Comparison of ENCODE assay signal across 2 cellular contexts in genomic region chr13:27040826-27041108, GRCh38.
TF ChIP-seq lines count a peak whose summit lies in the region.

No MANE protein-coding gene starts in this region.

TF ChIP-seq in IMR-90, 13 proteins besides CTCF, POLR2A, EP300 and RAD21 (continued from another document):
- no peak for TF ChIP-seq ELK1 (IDR thresholded peaks at IDR 0.05; ENCODE audit: borderline replicate concordance, low read depth, low read length)
- no peak for TF ChIP-seq BHLHE40 (IDR thresholded peaks at IDR 0.05; ENCODE audit: low read depth, low read length)
- TF ChIP-seq MXI1 (IDR thresholded peaks at IDR 0.05; ENCODE audit: borderline replicate concordance, low read depth, low read length): no peak
- TF ChIP-seq RCOR1 (IDR thresholded peaks at IDR 0.05; ENCODE audit: insufficient replicate concordance, low read length): no peak
- no peak for TF ChIP-seq RFX5 (IDR thresholded peaks at IDR 0.05; ENCODE audit: low read depth, low read length)
- no peak for TF ChIP-seq NFE2L2 (IDR thresholded peaks at IDR 0.05; ENCODE audit: low read depth, low read length)
- TF ChIP-seq FOS (IDR thresholded peaks at IDR 0.05; ENCODE audit: low read depth, low read length): no peak
- no peak for TF ChIP-seq USF2 (IDR thresholded peaks at IDR 0.05; ENCODE audit: low read depth, low read length)
- TF ChIP-seq CHD1 (IDR thresholded peaks at IDR 0.05; ENCODE audit: low read depth, low read length): no peak
- no peak for TF ChIP-seq MAZ (IDR thresholded peaks at IDR 0.05; ENCODE audit: borderline replicate concordance, low read depth, low read length)

TF ChIP-seq in WTC11, 78 proteins besides CTCF, POLR2A, EP300 and RAD21:
- TF ChIP-seq AR (CRISPR knock-in tag; IDR thresholded peaks at IDR 0.05) (no peak), NR3C1 (CRISPR knock-in tag; conservative IDR thresholded peaks at IDR 0.05; ENCODE audit: low read depth) (no peak), SP1 (CRISPR knock-in tag; conservative IDR thresholded peaks at IDR 0.05) (no peak), ZBTB43 (CRISPR knock-in tag; IDR thresholded peaks at IDR 0.05) (no peak), ATF3 (CRISPR knock-in tag; conservative IDR thresholded peaks at IDR 0.05) (no peak)
